ENCODE assay signal across 11 cellular contexts in genomic region chr22:41638124-41638523, GRCh38.
"Had no signal": no experiment of that assay in that cellular context is flagged by ENCODE, and none has a peak within 500 bp of the region (broad histone marks: within the 10 kb centered on the region; RNA-seq: fewer than 3 reads in every experiment).

No MANE protein-coding gene starts in this region.

- H3K4me3 ChIP-seq: adrenal gland, esophagus squamous epithelium, neural progenitor cell had no signal

- DNase-seq: activated CD4-positive, alpha-beta memory T cell treated with anti-CD3 and anti-CD28 coated beads for 36 hours; activated CD4-positive, alpha-beta T cell treated with anti-CD3 and anti-CD28 coated beads for 36 hours; activated T-cell treated with anti-CD3 and anti-CD28 coated beads, Interleukin-2, amount 50 U/mL, for 4 hours; cortex of kidney; effector CD8-positive, alpha-beta T cell; esophagus squamous epithelium; kidney glomerular epithelial cell; naive B cell; T-helper 17 cell had no signal

- H3K4me1 ChIP-seq: adrenal gland, neural progenitor cell had no signal

- H3K27ac ChIP-seq: adrenal gland, esophagus squamous epithelium, neural progenitor cell had no signal

- H3K9me3 ChIP-seq: adrenal gland, esophagus squamous epithelium had no signal

- H3K27me3 ChIP-seq: adrenal gland, esophagus squamous epithelium, neural progenitor cell had no signal
